ENCODE assay signal across 21 cellular contexts in genomic region chr10:12413369-12413711, GRCh38.
A peak's percentile ranks its signal among the peaks of the same experiment; 100 is the strongest.
DNase-seq lines count a peak whose midpoint lies in the region; ATAC-seq and TF ChIP-seq lines count a peak whose summit lies in the region.
"Had no signal": no experiment of that assay in that cellular context is flagged by ENCODE, and none has a peak within 500 bp of the region (broad histone marks: within the 10 kb centered on the region; RNA-seq: fewer than 3 reads in every experiment).

No MANE protein-coding gene starts in this region.

- H3K27me3 ChIP-seq in colonic mucosa = no peaks in the 10 kb centered on the region
- H3K27me3 ChIP-seq: suprapubic skin had no signal

- no peak overlapping the region for H3K4me3 Mint-ChIP-seq in activated T-cell treated with anti-CD3 and anti-CD28 coated beads, Interleukin-2, amount 50 U/mL, for 24 hours
- H3K4me3 Mint-ChIP-seq in activated T-cell treated with anti-CD3 and anti-CD28 coated beads, Interleukin-2, amount 50 U/mL, for 4 hours = no peak overlapping the region
- H3K4me3 Mint-ChIP-seq in activated naive CD8-positive, alpha-beta T cell treated with anti-CD3 and anti-CD28 coated beads, Interleukin-2, amount 10 ng/mL, durations not matched to agents 7 days and 5 days = peak overlapping the region; percentile 13
- peak overlapping the region; percentile 1 for H3K4me3 Mint-ChIP-seq in natural killer cell treated with Interleukin-12 subunit alpha and Interleukin-12 subunit beta and Interleukin-15 and Interleukin-18, amount 100 ng/mL, for 72 hours
- H3K4me3 Mint-ChIP-seq: brain, IgD-negative memory B cell had no signal

- peak overlapping the region; percentile 62 for H3K27ac ChIP-seq in KOPT-K1 (ENCODE audit: low read depth, low read length, poor library complexity, severe bottlenecking)
- no peak overlapping the region for H3K27ac ChIP-seq in colonic mucosa
- H3K27ac ChIP-seq: neutrophil, prostate gland had no signal

- no peak for ATAC-seq in activated T-cell treated with anti-CD3 and anti-CD28 coated beads, Interleukin-2, amount 50 U/mL, for 4 hours
- ATAC-seq in activated naive CD8-positive, alpha-beta T cell treated with anti-CD3 and anti-CD28 coated beads, Interleukin-2, amount 10 ng/mL, durations not matched to agents 7 days and 5 days (ENCODE audit: low read depth) = no peak
- ATAC-seq in natural killer cell treated with Interleukin-12 subunit alpha and Interleukin-12 subunit beta and Interleukin-15 and Interleukin-18, amount 100 ng/mL, for 72 hours = peak in 1 of 2 donors; percentile 69
- no peak for ATAC-seq in HG02763 (IDR thresholded peaks at IDR 0.05; ENCODE audit: unreplicated experiment)

- no peaks in the 10 kb centered on the region for H3K27me3 Mint-ChIP-seq in activated T-cell treated with anti-CD3 and anti-CD28 coated beads, Interleukin-2, amount 50 U/mL, for 24 hours
- no peaks in the 10 kb centered on the region for H3K27me3 Mint-ChIP-seq in activated T-cell treated with anti-CD3 and anti-CD28 coated beads, Interleukin-2, amount 50 U/mL, for 4 hours (ENCODE audit: low read depth)
- H3K27me3 Mint-ChIP-seq in activated naive CD8-positive, alpha-beta T cell treated with anti-CD3 and anti-CD28 coated beads, Interleukin-2, amount 10 ng/mL, durations not matched to agents 7 days and 5 days = no peaks in the 10 kb centered on the region
- no peaks in the 10 kb centered on the region for H3K27me3 Mint-ChIP-seq in natural killer cell treated with Interleukin-12 subunit alpha and Interleukin-12 subunit beta and Interleukin-15 and Interleukin-18, amount 100 ng/mL, for 72 hours
- H3K27me3 Mint-ChIP-seq: brain, IgD-negative memory B cell had no signal

- peaks cover 5% of the 10 kb centered on the region for H3K9me3 Mint-ChIP-seq in activated T-cell treated with anti-CD3 and anti-CD28 coated beads, Interleukin-2, amount 50 U/mL, for 24 hours
- peaks cover 5% of the 10 kb centered on the region for H3K9me3 Mint-ChIP-seq in activated T-cell treated with anti-CD3 and anti-CD28 coated beads, Interleukin-2, amount 50 U/mL, for 4 hours
- H3K9me3 Mint-ChIP-seq in activated naive CD8-positive, alpha-beta T cell treated with anti-CD3 and anti-CD28 coated beads, Interleukin-2, amount 10 ng/mL, durations not matched to agents 7 days and 5 days = peaks cover 4% of the 10 kb centered on the region
- peaks cover 4% of the 10 kb centered on the region for H3K9me3 Mint-ChIP-seq in natural killer cell treated with Interleukin-12 subunit alpha and Interleukin-12 subunit beta and Interleukin-15 and Interleukin-18, amount 100 ng/mL, for 72 hours

- peaks cover 3% of the 10 kb centered on the region for H3K36me3 Mint-ChIP-seq in activated T-cell treated with anti-CD3 and anti-CD28 coated beads, Interleukin-2, amount 50 U/mL, for 24 hours (ENCODE audit: low read depth)
- H3K36me3 Mint-ChIP-seq in activated T-cell treated with anti-CD3 and anti-CD28 coated beads, Interleukin-2, amount 50 U/mL, for 4 hours (ENCODE audit: insufficient read depth) = peaks cover 4% of the 10 kb centered on the region
- H3K36me3 Mint-ChIP-seq in activated naive CD8-positive, alpha-beta T cell treated with anti-CD3 and anti-CD28 coated beads, Interleukin-2, amount 10 ng/mL, durations not matched to agents 7 days and 5 days = peaks cover 8% of the 10 kb centered on the region
- H3K36me3 Mint-ChIP-seq in natural killer cell treated with Interleukin-12 subunit alpha and Interleukin-12 subunit beta and Interleukin-15 and Interleukin-18, amount 100 ng/mL, for 72 hours = peaks cover 7% of the 10 kb centered on the region

- no peaks in the 10 kb centered on the region for H3K4me1 ChIP-seq in colonic mucosa
- H3K4me1 ChIP-seq: prostate gland had no signal

- no peak for DNase-seq in activated T-cell treated with anti-CD3 and anti-CD28 coated beads, Interleukin-2, amount 50 U/mL, for 24 hours
- DNase-seq in activated T-cell treated with anti-CD3 and anti-CD28 coated beads, Interleukin-2, amount 50 U/mL, for 4 hours = no peak
- no peak for DNase-seq in activated naive CD8-positive, alpha-beta T cell treated with anti-CD3 and anti-CD28 coated beads, Interleukin-2, amount 10 ng/mL, durations not matched to agents 7 days and 5 days
- DNase-seq in natural killer cell treated with Interleukin-12 subunit alpha and Interleukin-12 subunit beta and Interleukin-15 and Interleukin-18, amount 100 ng/mL, for 72 hours (ENCODE audit: low spot score) = no peak
- DNase-seq in colonic mucosa (no peak), NCI-H1417 treated with DMSO at 0.1 percent for 48 hours (lab: John Stamatoyannopoulos, UW) (no peak)
- DNase-seq: effector CD4-positive, alpha-beta T cell; EL; head of caudate nucleus; NCI-H1092 treated with DMSO at 0.1 percent for 48 hours; NCI-H2029; NCI-H345; NCI-H748 treated with DMSO at 0.1 percent for 48 hours; RPMI8226 had no signal

- no peak for TF ChIP-seq CTCF in colonic mucosa (IDR thresholded peaks at IDR 0.05)

- POLR2A ChIA-PET in activated naive CD8-positive, alpha-beta T cell treated with anti-CD3 and anti-CD28 coated beads, Interleukin-2, amount 10 ng/mL, durations not matched to agents 7 days and 5 days (lab: Charles Lee) = no interaction called here

- H3K9ac ChIP-seq in colonic mucosa (ENCODE audit: low read depth in 2 of 2, low read length in 2 of 2) = no peak overlapping the region

- H3K4me3 ChIP-seq in colonic mucosa = no peak overlapping the region
- H3K4me3 ChIP-seq: prostate gland, suprapubic skin had no signal

- no peaks in the 10 kb centered on the region for H3K9me3 ChIP-seq in KOPT-K1 (ENCODE audit: insufficient read depth, low read length, poor library complexity, severe bottlenecking)
- no peaks in the 10 kb centered on the region for H3K9me3 ChIP-seq in colonic mucosa
- H3K9me3 ChIP-seq: neutrophil, prostate gland, suprapubic skin had no signal

- no peaks in the 10 kb centered on the region for H3K36me3 ChIP-seq in KOPT-K1 (ENCODE audit: insufficient read depth, low read length)
- no peaks in the 10 kb centered on the region for H3K36me3 ChIP-seq in colonic mucosa
- H3K36me3 ChIP-seq: neutrophil, prostate gland, suprapubic skin had no signal

- peak overlapping the region; percentile 17 for H3K27ac Mint-ChIP-seq in activated T-cell treated with anti-CD3 and anti-CD28 coated beads, Interleukin-2, amount 50 U/mL, for 24 hours
- peak overlapping the region; percentile 34 for H3K27ac Mint-ChIP-seq in activated naive CD8-positive, alpha-beta T cell treated with anti-CD3 and anti-CD28 coated beads, Interleukin-2, amount 10 ng/mL, durations not matched to agents 7 days and 5 days
- peak overlapping the region in 1 of 2 donors; percentile 11 for H3K27ac Mint-ChIP-seq in natural killer cell treated with Interleukin-12 subunit alpha and Interleukin-12 subunit beta and Interleukin-15 and Interleukin-18, amount 100 ng/mL, for 72 hours
- H3K27ac Mint-ChIP-seq: brain, IgD-negative memory B cell had no signal

- intact Hi-C loops in colonic mucosa (cut with DNase I) = no loop called here

- peaks cover 57% of the 10 kb centered on the region for H3K4me1 Mint-ChIP-seq in activated T-cell treated with anti-CD3 and anti-CD28 coated beads, Interleukin-2, amount 50 U/mL, for 24 hours (ENCODE audit: low read depth)
- peaks cover 42% of the 10 kb centered on the region for H3K4me1 Mint-ChIP-seq in activated T-cell treated with anti-CD3 and anti-CD28 coated beads, Interleukin-2, amount 50 U/mL, for 4 hours (ENCODE audit: low read depth)
- H3K4me1 Mint-ChIP-seq in activated naive CD8-positive, alpha-beta T cell treated with anti-CD3 and anti-CD28 coated beads, Interleukin-2, amount 10 ng/mL, durations not matched to agents 7 days and 5 days = peaks cover 20% of the 10 kb centered on the region
- peaks cover 23 to 25% of the 10 kb centered on the region in 2 donors for H3K4me1 Mint-ChIP-seq in natural killer cell treated with Interleukin-12 subunit alpha and Interleukin-12 subunit beta and Interleukin-15 and Interleukin-18, amount 100 ng/mL, for 72 hours (ENCODE audit: low read depth in 2 of 2)

Comparison
In these comparisons a context has a peak if more than half of its experiments do, and no peak if none do; other contexts are left out.
1. H3K4me3 Mint-ChIP-seq: peak in activated naive CD8-positive, alpha-beta T cell treated with anti-CD3 and anti-CD28 coated beads, Interleukin-2, amount 10 ng/mL, durations not matched to agents 7 days and 5 days (single experiment) and natural killer cell treated with Interleukin-12 subunit alpha and Interleukin-12 subunit beta and Interleukin-15 and Interleukin-18, amount 100 ng/mL, for 72 hours (single experiment); none in activated T-cell treated with anti-CD3 and anti-CD28 coated beads, Interleukin-2, amount 50 U/mL, for 24 hours (single experiment) and activated T-cell treated with anti-CD3 and anti-CD28 coated beads, Interleukin-2, amount 50 U/mL, for 4 hours (single experiment).